In the genomic region with DNA sequence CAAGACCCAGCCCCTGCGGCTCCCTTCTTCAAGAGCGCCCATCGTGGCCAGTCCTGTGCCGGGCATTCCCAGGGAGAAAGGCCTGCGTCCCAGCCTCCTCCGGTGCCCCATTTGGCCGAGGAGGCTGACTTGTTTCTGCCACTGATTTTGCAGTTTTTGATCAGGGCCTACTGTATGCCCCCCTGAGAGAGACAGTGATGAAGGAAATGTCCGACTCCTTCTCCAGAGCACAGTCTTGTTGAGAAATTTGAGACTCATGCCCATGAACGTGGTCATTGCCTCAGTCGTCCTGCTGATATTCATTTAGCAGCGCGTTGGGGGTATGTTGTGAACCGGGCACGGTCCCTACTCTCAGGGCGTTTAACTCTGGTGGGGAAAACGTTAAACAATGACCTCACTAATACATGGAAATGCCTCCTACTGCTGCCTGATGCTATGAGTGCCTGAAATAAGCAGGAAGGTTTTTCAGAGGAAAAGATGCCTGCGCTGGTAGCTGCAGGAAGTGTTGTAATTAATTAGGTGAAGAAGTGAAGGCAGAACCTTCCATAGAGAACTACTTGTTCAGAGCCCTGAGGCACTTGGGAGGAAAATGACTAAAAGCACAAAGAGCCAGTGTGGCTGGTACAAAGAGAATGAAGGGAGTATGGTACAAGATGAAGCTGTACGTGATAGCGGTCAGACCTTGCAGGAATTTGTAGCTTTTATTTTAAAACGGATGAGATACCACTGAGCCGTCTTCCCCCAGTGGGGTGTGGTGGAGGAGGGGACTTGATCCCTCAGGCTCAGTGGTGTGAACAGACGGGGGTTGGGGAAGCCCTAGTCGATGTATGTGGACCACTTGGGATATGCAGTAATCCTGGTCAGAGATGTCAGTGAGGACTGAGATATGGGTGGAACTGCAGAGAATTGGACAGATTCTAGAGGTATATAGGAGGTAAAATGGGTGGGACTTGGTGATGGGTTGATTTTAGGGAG, we compare ENCODE assay signal across 1 cellular context.
TF ChIP-seq lines count a peak whose summit lies in the region.

No MANE protein-coding gene starts in this region.

TF ChIP-seq in PFSK-1, 5 proteins besides CTCF, POLR2A, EP300 and RAD21 (continued from another document):
- TF ChIP-seq, protein P1, sequence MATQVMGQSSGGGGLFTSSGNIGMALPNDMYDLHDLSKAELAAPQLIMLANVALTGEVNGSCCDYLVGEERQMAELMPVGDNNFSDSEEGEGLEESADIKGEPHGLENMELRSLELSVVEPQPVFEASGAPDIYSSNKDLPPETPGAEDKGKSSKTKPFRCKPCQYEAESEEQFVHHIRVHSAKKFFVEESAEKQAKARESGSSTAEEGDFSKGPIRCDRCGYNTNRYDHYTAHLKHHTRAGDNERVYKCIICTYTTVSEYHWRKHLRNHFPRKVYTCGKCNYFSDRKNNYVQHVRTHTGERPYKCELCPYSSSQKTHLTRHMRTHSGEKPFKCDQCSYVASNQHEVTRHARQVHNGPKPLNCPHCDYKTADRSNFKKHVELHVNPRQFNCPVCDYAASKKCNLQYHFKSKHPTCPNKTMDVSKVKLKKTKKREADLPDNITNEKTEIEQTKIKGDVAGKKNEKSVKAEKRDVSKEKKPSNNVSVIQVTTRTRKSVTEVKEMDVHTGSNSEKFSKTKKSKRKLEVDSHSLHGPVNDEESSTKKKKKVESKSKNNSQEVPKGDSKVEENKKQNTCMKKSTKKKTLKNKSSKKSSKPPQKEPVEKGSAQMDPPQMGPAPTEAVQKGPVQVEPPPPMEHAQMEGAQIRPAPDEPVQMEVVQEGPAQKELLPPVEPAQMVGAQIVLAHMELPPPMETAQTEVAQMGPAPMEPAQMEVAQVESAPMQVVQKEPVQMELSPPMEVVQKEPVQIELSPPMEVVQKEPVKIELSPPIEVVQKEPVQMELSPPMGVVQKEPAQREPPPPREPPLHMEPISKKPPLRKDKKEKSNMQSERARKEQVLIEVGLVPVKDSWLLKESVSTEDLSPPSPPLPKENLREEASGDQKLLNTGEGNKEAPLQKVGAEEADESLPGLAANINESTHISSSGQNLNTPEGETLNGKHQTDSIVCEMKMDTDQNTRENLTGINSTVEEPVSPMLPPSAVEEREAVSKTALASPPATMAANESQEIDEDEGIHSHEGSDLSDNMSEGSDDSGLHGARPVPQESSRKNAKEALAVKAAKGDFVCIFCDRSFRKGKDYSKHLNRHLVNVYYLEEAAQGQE (IDR thresholded peaks at IDR 0.05; ENCODE audit: insufficient read depth in 1 of 2, low read depth in 2 of 2, low read length in 2 of 2): no peak
- TF ChIP-seq SIN3A (IDR thresholded peaks at IDR 0.05; ENCODE audit: borderline replicate concordance, insufficient read depth, low read length): no peak
